1 cellular context compared by ENCODE assay signal in genomic region chr6:150894935-150895686, GRCh38.
TF ChIP-seq lines count a peak whose summit lies in the region.

No MANE protein-coding gene starts in this region.

TF ChIP-seq in GM12878, 131 proteins besides CTCF, POLR2A, EP300 and RAD21 (continued from another document and continues in another):
- TF ChIP-seq PML (IDR thresholded peaks at IDR 0.05; ENCODE audit: low read length): peak; percentile 86
- 0 out of 2 replicates have a peak, but pooled peaks have one; percentile 36 for TF ChIP-seq FOXK2 (IDR thresholded peaks at IDR 0.05)
- TF ChIP-seq, protein P1, sequence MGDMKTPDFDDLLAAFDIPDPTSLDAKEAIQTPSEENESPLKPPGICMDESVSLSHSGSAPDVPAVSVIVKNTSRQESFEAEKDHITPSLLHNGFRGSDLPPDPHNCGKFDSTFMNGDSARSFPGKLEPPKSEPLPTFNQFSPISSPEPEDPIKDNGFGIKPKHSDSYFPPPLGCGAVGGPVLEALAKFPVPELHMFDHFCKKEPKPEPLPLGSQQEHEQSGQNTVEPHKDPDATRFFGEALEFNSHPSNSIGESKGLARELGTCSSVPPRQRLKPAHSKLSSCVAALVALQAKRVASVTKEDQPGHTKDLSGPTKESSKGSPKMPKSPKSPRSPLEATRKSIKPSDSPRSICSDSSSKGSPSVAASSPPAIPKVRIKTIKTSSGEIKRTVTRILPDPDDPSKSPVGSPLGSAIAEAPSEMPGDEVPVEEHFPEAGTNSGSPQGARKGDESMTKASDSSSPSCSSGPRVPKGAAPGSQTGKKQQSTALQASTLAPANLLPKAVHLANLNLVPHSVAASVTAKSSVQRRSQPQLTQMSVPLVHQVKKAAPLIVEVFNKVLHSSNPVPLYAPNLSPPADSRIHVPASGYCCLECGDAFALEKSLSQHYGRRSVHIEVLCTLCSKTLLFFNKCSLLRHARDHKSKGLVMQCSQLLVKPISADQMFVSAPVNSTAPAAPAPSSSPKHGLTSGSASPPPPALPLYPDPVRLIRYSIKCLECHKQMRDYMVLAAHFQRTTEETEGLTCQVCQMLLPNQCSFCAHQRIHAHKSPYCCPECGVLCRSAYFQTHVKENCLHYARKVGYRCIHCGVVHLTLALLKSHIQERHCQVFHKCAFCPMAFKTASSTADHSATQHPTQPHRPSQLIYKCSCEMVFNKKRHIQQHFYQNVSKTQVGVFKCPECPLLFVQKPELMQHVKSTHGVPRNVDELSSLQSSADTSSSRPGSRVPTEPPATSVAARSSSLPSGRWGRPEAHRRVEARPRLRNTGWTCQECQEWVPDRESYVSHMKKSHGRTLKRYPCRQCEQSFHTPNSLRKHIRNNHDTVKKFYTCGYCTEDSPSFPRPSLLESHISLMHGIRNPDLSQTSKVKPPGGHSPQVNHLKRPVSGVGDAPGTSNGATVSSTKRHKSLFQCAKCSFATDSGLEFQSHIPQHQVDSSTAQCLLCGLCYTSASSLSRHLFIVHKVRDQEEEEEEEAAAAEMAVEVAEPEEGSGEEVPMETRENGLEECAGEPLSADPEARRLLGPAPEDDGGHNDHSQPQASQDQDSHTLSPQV (IDR thresholded peaks at IDR 0.05): no peak
- TF ChIP-seq ATF3 (IDR thresholded peaks at IDR 0.05; ENCODE audit: borderline replicate concordance, extremely low read depth, low read depth, low read length): no peak
- TF ChIP-seq, protein P2, sequence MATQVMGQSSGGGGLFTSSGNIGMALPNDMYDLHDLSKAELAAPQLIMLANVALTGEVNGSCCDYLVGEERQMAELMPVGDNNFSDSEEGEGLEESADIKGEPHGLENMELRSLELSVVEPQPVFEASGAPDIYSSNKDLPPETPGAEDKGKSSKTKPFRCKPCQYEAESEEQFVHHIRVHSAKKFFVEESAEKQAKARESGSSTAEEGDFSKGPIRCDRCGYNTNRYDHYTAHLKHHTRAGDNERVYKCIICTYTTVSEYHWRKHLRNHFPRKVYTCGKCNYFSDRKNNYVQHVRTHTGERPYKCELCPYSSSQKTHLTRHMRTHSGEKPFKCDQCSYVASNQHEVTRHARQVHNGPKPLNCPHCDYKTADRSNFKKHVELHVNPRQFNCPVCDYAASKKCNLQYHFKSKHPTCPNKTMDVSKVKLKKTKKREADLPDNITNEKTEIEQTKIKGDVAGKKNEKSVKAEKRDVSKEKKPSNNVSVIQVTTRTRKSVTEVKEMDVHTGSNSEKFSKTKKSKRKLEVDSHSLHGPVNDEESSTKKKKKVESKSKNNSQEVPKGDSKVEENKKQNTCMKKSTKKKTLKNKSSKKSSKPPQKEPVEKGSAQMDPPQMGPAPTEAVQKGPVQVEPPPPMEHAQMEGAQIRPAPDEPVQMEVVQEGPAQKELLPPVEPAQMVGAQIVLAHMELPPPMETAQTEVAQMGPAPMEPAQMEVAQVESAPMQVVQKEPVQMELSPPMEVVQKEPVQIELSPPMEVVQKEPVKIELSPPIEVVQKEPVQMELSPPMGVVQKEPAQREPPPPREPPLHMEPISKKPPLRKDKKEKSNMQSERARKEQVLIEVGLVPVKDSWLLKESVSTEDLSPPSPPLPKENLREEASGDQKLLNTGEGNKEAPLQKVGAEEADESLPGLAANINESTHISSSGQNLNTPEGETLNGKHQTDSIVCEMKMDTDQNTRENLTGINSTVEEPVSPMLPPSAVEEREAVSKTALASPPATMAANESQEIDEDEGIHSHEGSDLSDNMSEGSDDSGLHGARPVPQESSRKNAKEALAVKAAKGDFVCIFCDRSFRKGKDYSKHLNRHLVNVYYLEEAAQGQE (IDR thresholded peaks at IDR 0.05; ENCODE audit: low read depth, low read length): no peak
- TF ChIP-seq, protein P3, sequence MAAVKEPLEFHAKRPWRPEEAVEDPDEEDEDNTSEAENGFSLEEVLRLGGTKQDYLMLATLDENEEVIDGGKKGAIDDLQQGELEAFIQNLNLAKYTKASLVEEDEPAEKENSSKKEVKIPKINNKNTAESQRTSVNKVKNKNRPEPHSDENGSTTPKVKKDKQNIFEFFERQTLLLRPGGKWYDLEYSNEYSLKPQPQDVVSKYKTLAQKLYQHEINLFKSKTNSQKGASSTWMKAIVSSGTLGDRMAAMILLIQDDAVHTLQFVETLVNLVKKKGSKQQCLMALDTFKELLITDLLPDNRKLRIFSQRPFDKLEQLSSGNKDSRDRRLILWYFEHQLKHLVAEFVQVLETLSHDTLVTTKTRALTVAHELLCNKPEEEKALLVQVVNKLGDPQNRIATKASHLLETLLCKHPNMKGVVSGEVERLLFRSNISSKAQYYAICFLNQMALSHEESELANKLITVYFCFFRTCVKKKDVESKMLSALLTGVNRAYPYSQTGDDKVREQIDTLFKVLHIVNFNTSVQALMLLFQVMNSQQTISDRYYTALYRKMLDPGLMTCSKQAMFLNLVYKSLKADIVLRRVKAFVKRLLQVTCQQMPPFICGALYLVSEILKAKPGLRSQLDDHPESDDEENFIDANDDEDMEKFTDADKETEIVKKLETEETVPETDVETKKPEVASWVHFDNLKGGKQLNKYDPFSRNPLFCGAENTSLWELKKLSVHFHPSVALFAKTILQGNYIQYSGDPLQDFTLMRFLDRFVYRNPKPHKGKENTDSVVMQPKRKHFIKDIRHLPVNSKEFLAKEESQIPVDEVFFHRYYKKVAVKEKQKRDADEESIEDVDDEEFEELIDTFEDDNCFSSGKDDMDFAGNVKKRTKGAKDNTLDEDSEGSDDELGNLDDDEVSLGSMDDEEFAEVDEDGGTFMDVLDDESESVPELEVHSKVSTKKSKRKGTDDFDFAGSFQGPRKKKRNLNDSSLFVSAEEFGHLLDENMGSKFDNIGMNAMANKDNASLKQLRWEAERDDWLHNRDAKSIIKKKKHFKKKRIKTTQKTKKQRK (IDR thresholded peaks at IDR 0.05; ENCODE audit: low read depth, low read length): no peak
- TF ChIP-seq, protein P4, sequence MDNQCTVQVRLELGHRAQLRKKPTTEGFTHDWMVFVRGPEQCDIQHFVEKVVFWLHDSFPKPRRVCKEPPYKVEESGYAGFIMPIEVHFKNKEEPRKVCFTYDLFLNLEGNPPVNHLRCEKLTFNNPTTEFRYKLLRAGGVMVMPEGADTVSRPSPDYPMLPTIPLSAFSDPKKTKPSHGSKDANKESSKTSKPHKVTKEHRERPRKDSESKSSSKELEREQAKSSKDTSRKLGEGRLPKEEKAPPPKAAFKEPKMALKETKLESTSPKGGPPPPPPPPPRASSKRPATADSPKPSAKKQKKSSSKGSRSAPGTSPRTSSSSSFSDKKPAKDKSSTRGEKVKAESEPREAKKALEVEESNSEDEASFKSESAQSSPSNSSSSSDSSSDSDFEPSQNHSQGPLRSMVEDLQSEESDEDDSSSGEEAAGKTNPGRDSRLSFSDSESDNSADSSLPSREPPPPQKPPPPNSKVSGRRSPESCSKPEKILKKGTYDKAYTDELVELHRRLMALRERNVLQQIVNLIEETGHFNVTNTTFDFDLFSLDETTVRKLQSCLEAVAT (IDR thresholded peaks at IDR 0.05): no peak
- 0 out of 2 replicates have a peak, but pooled peaks have one; percentile 6 for TF ChIP-seq PKNOX1 (IDR thresholded peaks at IDR 0.05)
- no peak for TF ChIP-seq WRNIP1 (IDR thresholded peaks at IDR 0.05; ENCODE audit: borderline replicate concordance, low read depth, low read length)
- no peak for TF ChIP-seq FOS (IDR thresholded peaks at IDR 0.05; ENCODE audit: borderline replicate concordance, extremely low read depth, insufficient read length)
- TF ChIP-seq, protein P5, sequence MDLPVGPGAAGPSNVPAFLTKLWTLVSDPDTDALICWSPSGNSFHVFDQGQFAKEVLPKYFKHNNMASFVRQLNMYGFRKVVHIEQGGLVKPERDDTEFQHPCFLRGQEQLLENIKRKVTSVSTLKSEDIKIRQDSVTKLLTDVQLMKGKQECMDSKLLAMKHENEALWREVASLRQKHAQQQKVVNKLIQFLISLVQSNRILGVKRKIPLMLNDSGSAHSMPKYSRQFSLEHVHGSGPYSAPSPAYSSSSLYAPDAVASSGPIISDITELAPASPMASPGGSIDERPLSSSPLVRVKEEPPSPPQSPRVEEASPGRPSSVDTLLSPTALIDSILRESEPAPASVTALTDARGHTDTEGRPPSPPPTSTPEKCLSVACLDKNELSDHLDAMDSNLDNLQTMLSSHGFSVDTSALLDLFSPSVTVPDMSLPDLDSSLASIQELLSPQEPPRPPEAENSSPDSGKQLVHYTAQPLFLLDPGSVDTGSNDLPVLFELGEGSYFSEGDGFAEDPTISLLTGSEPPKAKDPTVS (IDR thresholded peaks at IDR 0.05; ENCODE audit: low read depth, low read length): no peak
- TF ChIP-seq, protein P6, sequence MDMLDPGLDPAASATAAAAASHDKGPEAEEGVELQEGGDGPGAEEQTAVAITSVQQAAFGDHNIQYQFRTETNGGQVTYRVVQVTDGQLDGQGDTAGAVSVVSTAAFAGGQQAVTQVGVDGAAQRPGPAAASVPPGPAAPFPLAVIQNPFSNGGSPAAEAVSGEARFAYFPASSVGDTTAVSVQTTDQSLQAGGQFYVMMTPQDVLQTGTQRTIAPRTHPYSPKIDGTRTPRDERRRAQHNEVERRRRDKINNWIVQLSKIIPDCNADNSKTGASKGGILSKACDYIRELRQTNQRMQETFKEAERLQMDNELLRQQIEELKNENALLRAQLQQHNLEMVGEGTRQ (IDR thresholded peaks at IDR 0.05; ENCODE audit: borderline replicate concordance, low read depth, low read length): no peak
- no peak for TF ChIP-seq ESRRA (IDR thresholded peaks at IDR 0.05; ENCODE audit: low read length)
- TF ChIP-seq, protein P7, sequence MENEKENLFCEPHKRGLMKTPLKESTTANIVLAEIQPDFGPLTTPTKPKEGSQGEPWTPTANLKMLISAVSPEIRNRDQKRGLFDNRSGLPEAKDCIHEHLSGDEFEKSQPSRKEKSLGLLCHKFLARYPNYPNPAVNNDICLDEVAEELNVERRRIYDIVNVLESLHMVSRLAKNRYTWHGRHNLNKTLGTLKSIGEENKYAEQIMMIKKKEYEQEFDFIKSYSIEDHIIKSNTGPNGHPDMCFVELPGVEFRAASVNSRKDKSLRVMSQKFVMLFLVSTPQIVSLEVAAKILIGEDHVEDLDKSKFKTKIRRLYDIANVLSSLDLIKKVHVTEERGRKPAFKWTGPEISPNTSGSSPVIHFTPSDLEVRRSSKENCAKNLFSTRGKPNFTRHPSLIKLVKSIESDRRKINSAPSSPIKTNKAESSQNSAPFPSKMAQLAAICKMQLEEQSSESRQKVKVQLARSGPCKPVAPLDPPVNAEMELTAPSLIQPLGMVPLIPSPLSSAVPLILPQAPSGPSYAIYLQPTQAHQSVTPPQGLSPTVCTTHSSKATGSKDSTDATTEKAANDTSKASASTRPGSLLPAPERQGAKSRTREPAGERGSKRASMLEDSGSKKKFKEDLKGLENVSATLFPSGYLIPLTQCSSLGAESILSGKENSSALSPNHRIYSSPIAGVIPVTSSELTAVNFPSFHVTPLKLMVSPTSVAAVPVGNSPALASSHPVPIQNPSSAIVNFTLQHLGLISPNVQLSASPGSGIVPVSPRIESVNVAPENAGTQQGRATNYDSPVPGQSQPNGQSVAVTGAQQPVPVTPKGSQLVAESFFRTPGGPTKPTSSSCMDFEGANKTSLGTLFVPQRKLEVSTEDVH (IDR thresholded peaks at IDR 0.05; ENCODE audit: low read depth, partially characterized antibody): no peak
- no peak for TF ChIP-seq SUZ12 (IDR thresholded peaks at IDR 0.05; ENCODE audit: unreplicated experiment)
- no peak for TF ChIP-seq YBX1 (IDR thresholded peaks at IDR 0.05)
- no peak for TF ChIP-seq ZNF217 (IDR thresholded peaks at IDR 0.05)
- TF ChIP-seq E4F1 (IDR thresholded peaks at IDR 0.05; ENCODE audit: borderline replicate concordance, partially characterized antibody): no peak
- TF ChIP-seq MYC (IDR thresholded peaks at IDR 0.05; ENCODE audit: insufficient read depth, insufficient read length, insufficient replicate concordance, low read length, severe bottlenecking): no peak
- TF ChIP-seq CBFB (IDR thresholded peaks at IDR 0.05; ENCODE audit: low read depth): peak; percentile 95
- TF ChIP-seq CHD1 (IDR thresholded peaks at IDR 0.05; ENCODE audit: low read depth, low read length): no peak
- TF ChIP-seq JUND (IDR thresholded peaks at IDR 0.05; ENCODE audit: low read depth, low read length): no peak
- TF ChIP-seq TAF1 (IDR thresholded peaks at IDR 0.05; ENCODE audit: borderline replicate concordance, low read depth, low read length): no peak
- TF ChIP-seq NFYA (IDR thresholded peaks at IDR 0.05; ENCODE audit: borderline replicate concordance, low read depth, low read length): no peak
- no peak for TF ChIP-seq SIN3A (IDR thresholded peaks at IDR 0.05; ENCODE audit: low read depth, low read length)
- TF ChIP-seq SMARCA5 (IDR thresholded peaks at IDR 0.05): no peak
- TF ChIP-seq SP1 (IDR thresholded peaks at IDR 0.05; ENCODE audit: low read depth, low read length): peak; percentile 62
- TF ChIP-seq ZBED1 (IDR thresholded peaks at IDR 0.05; ENCODE audit: borderline replicate concordance): peak; percentile 92; the same call in 1 of the 2 replicates
- peak; percentile 78 for TF ChIP-seq ATF7 (IDR thresholded peaks at IDR 0.05; ENCODE audit: low read depth)
- TF ChIP-seq USF1 (IDR thresholded peaks at IDR 0.05; ENCODE audit: borderline replicate concordance, extremely low read length, insufficient read depth, low read depth, low read length): no peak
